ENCODE assay signal across 14 cellular contexts in the genomic region with DNA sequence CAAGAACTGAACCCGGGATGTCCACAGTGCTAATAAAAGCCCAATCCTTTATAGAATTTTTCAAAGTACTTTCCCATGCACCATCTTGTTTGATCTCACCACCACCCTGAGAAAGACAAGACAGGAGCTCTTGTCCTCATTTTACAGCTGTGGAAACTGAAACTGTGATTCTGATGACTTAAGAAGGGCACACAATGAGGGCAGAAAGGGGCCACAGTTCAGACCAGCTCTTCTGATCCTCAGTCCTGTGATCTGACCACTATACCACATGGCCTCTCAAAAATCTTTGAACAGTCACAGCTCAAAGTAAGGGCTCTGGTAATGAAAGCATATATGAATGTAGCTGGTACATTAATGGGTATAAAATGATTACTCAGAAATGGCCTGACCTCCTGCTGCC.
DNase-seq lines count a peak whose midpoint lies in the region; ATAC-seq lines count a peak whose summit lies in the region.
"Had no signal": no experiment of that assay in that cellular context is flagged by ENCODE, and none has a peak within 500 bp of the region (broad histone marks: within the 10 kb centered on the region; RNA-seq: fewer than 3 reads in every experiment).

No MANE protein-coding gene starts in this region.

- no peak for DNase-seq in activated CD8-positive, alpha-beta T cell treated with anti-CD3 and anti-CD28 coated beads, Interleukin-2, amount 10 ng/mL, durations not matched to agents 7 days and 5 days
- DNase-seq in NCI-H524 treated with DMSO at 0.1 percent for 48 hours (lab: John Stamatoyannopoulos, UW) (no peak), HuH-7 (ENCODE audit: low spot score) (no peak), NCI-H187 (lab: John Stamatoyannopoulos, UW) (no peak), GM19240 (ENCODE audit: insufficient read length, low spot score) (no peak)
- DNase-seq: heart right ventricle; NCI-H82; SK-N-SH; stimulated activated CD4-positive, alpha-beta T cell treated with anti-CD3 and anti-CD28 coated beads, Interleukin-4, amount 100 ng/mL, for 4 hours; testis had no signal

- peak overlapping the region; percentile 28 for H3K27ac Mint-ChIP-seq in activated CD8-positive, alpha-beta T cell treated with anti-CD3 and anti-CD28 coated beads, Interleukin-2, amount 10 ng/mL, durations not matched to agents 7 days and 5 days
- H3K27ac Mint-ChIP-seq: CD4-positive, CD25-positive, alpha-beta regulatory T cell had no signal

- POLR2A ChIA-PET in activated CD8-positive, alpha-beta T cell treated with anti-CD3 and anti-CD28 coated beads, Interleukin-2, amount 10 ng/mL, durations not matched to agents 7 days and 5 days (lab: Charles Lee), result interaction anchor here (1.0 kb wide), 1 partner anchor 128 kb away, joined by 3 read pairs; a partner anchor contains a TSS

- H3K27me3 Mint-ChIP-seq in activated CD8-positive, alpha-beta T cell treated with anti-CD3 and anti-CD28 coated beads, Interleukin-2, amount 10 ng/mL, durations not matched to agents 7 days and 5 days (ENCODE audit: low read depth), result peaks cover 6% of the 10 kb centered on the region
- H3K27me3 Mint-ChIP-seq: CD4-positive, CD25-positive, alpha-beta regulatory T cell had no signal

- H3K4me3 Mint-ChIP-seq in activated CD8-positive, alpha-beta T cell treated with anti-CD3 and anti-CD28 coated beads, Interleukin-2, amount 10 ng/mL, durations not matched to agents 7 days and 5 days, result no peak overlapping the region
- H3K4me3 Mint-ChIP-seq: CD4-positive, CD25-positive, alpha-beta regulatory T cell had no signal

- peaks cover 9% of the 10 kb centered on the region for H3K9me3 Mint-ChIP-seq in activated CD8-positive, alpha-beta T cell treated with anti-CD3 and anti-CD28 coated beads, Interleukin-2, amount 10 ng/mL, durations not matched to agents 7 days and 5 days (ENCODE audit: insufficient read depth)

- CTCF ChIA-PET in activated CD8-positive, alpha-beta T cell treated with anti-CD3 and anti-CD28 coated beads, Interleukin-2, amount 10 ng/mL, durations not matched to agents 7 days and 5 days (lab: Charles Lee), result interaction anchor here (1.5 kb wide), 1 partner anchor 139 kb away, joined by 4 read pairs; no protein-coding TSS in a partner anchor

- H3K36me3 Mint-ChIP-seq in activated CD8-positive, alpha-beta T cell treated with anti-CD3 and anti-CD28 coated beads, Interleukin-2, amount 10 ng/mL, durations not matched to agents 7 days and 5 days (ENCODE audit: low read depth), result peaks cover 4% of the 10 kb centered on the region
- H3K36me3 Mint-ChIP-seq: CD4-positive, CD25-positive, alpha-beta regulatory T cell had no signal

- peaks cover 41% of the 10 kb centered on the region for H3K4me1 Mint-ChIP-seq in activated CD8-positive, alpha-beta T cell treated with anti-CD3 and anti-CD28 coated beads, Interleukin-2, amount 10 ng/mL, durations not matched to agents 7 days and 5 days (ENCODE audit: low read depth)

- ATAC-seq in GM18861 (IDR thresholded peaks at IDR 0.05; ENCODE audit: unreplicated experiment), result peak; percentile 69
- peak; percentile 62 for ATAC-seq in GM21390 (IDR thresholded peaks at IDR 0.05; ENCODE audit: unreplicated experiment)
- ATAC-seq in HG03045 (IDR thresholded peaks at IDR 0.05; ENCODE audit: unreplicated experiment), result peak; percentile 70
- peak; percentile 41 for ATAC-seq in activated CD8-positive, alpha-beta T cell treated with anti-CD3 and anti-CD28 coated beads, Interleukin-2, amount 10 ng/mL, durations not matched to agents 7 days and 5 days
- ATAC-seq: heart right ventricle had no signal
